24 cellular contexts compared by ENCODE assay signal in the genomic region with DNA sequence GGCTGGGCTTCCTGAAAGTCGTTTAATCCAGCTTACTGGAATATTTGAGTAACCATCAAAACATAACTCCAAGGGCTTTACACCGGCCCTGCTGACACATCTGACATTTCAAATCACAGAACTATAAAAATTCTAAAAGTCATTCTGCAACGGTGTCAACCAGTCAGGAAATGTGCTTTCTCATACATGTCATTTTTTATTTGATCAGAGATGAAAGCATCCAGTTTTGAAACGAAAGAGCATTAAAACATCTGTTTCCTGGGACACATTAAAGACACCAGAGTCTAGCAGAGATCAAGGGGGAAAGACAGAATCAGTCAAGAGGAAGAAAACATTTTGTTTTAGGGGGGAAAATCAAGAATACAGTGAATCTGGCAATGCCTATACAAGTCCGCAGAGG.
"Had no signal": no experiment of that assay in that cellular context is flagged by ENCODE, and none has a peak within 500 bp of the region (broad histone marks: within the 10 kb centered on the region; RNA-seq: fewer than 3 reads in every experiment).

No MANE protein-coding gene starts in this region.

- H3K4me3 Mint-ChIP-seq: immature natural killer cell; naive B cell; nephron; stimulated activated memory B cell treated with anti-CD40 and anti-IgM and Interleukin-4, amounts not matched to agents 10 μg/mL and 1 μg/mL and 100 μg/mL, for 72 hours; stimulated activated naive CD8-positive, alpha-beta T cell treated with anti-CD3 and anti-CD28 coated beads, Interleukin-15, Interleukin-2, amounts not matched to agents 100 ng/mL and 50 ng/mL, for 24 hours had no signal

- DNase-seq: colonic mucosa; dermis blood vessel endothelial cell; erythroblast; heart right ventricle; immature natural killer cell; kidney; left cardiac atrium; left ventricle myocardium inferior; mesendoderm; naive B cell; right lobe of liver; spleen; stimulated activated CD4-positive, alpha-beta T cell treated with anti-CD3 and anti-CD28 coated beads, Interleukin-15, amount 100 ng/mL, for 24 hours; stimulated activated CD4-positive, alpha-beta T cell treated with anti-CD3 and anti-CD28 coated beads, Interleukin-1b, Interleukin-23, amount 100 ng/mL, for 48 hours; stimulated activated CD4-positive, alpha-beta T cell treated with anti-CD3 and anti-CD28 coated beads, Interleukin-4, amount 100 ng/mL, for 24 hours; tibial artery; upper lobe of right lung had no signal

- H3K79me2 ChIP-seq: parathyroid adenoma had no signal

- H3K4me1 Mint-ChIP-seq: immature natural killer cell; naive B cell; nephron; stimulated activated memory B cell treated with anti-CD40 and anti-IgM and Interleukin-4, amounts not matched to agents 10 μg/mL and 1 μg/mL and 100 μg/mL, for 72 hours had no signal

- H3K36me3 Mint-ChIP-seq: immature natural killer cell; naive B cell; stimulated activated memory B cell treated with anti-CD40 and anti-IgM and Interleukin-4, amounts not matched to agents 10 μg/mL and 1 μg/mL and 100 μg/mL, for 72 hours had no signal

- H3K9me3 Mint-ChIP-seq: stimulated activated naive CD8-positive, alpha-beta T cell treated with anti-CD3 and anti-CD28 coated beads, Interleukin-15, Interleukin-2, amounts not matched to agents 100 ng/mL and 50 ng/mL, for 24 hours had no signal

- H3K27me3 ChIP-seq: colonic mucosa, right lobe of liver, upper lobe of right lung, vagina had no signal

- ATAC-seq: heart right ventricle; left cardiac atrium; right lobe of liver; stimulated activated memory B cell treated with anti-CD40 and anti-IgM and Interleukin-4, amounts not matched to agents 10 μg/mL and 1 μg/mL and 100 μg/mL, for 72 hours; upper lobe of right lung had no signal

- H3K4me1 ChIP-seq: colonic mucosa, parathyroid adenoma, prostate gland, right lobe of liver, spleen, upper lobe of right lung, vagina had no signal

- H2AFZ ChIP-seq: parathyroid adenoma had no signal

- H3K9ac ChIP-seq: parathyroid adenoma had no signal

- H3K36me3 ChIP-seq: colonic mucosa, heart right ventricle, left ventricle myocardium inferior, prostate gland, right lobe of liver, spleen, tibial artery, upper lobe of right lung, vagina had no signal

- H3K27ac Mint-ChIP-seq: immature natural killer cell; naive B cell; nephron; stimulated activated memory B cell treated with anti-CD40 and anti-IgM and Interleukin-4, amounts not matched to agents 10 μg/mL and 1 μg/mL and 100 μg/mL, for 72 hours; stimulated activated naive CD8-positive, alpha-beta T cell treated with anti-CD3 and anti-CD28 coated beads, Interleukin-15, Interleukin-2, amounts not matched to agents 100 ng/mL and 50 ng/mL, for 24 hours had no signal

- H3K27ac ChIP-seq: colonic mucosa, heart right ventricle, left ventricle myocardium inferior, parathyroid adenoma, prostate gland, right lobe of liver, spleen, tibial artery, upper lobe of right lung, vagina had no signal

- H3K9me3 ChIP-seq: colonic mucosa, prostate gland, right lobe of liver, upper lobe of right lung, vagina had no signal

- H3K4me3 ChIP-seq: colonic mucosa, heart right ventricle, left ventricle myocardium inferior, lung, prostate gland, right lobe of liver, spleen, tibial artery, upper lobe of right lung, vagina had no signal
